1 cellular context compared by ENCODE assay signal in the genomic region with DNA sequence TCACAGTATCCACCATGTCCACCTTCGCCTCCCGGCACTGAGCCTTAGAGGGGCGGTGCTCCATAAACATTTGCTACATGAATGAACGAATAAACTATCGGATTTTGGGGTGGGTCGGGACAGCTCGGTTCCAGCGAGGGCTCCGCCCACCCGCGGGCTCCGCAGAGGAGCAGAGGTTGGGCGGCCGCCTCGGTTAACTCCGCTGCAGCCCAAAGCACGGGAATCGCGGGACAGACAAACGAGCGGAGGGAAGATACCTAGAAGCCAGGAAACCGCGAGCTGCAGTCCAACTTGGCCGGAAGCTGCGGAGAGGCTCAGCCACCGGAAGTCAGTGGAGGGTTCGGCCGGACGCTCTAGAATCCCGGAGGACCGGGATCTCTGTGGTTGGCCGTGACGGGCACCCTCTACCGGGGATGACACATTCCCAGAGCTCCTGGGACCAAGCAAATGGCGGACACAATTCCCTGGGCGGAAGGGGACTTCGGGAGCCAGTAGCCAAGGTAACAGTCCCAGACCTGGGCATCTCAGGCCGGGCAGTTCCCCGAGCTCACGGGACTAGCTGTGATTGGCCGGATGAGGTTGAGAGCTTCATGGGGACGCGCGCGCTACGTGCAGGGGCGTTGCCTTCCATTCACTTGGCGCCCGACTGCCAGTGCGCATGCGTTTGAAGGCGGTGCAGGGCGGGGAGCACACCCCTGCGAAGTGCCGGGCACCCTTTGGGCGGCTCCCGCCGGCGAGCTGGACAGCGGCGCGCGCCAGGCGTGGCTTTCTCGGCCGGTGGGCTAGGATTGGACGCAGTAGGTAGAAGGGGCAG.
TF ChIP-seq lines count a peak whose summit lies in the region.

No MANE protein-coding gene starts in this region.

TF ChIP-seq in HepG2, 621 proteins besides CTCF, POLR2A, EP300 and RAD21 (continued from another document and continues in another):
- TF ChIP-seq LBX2 (CRISPR knock-in tag; IDR thresholded peaks at IDR 0.05; ENCODE audit: borderline replicate concordance) (peak; percentile 63; the same call in 1 of the 2 replicates), IKZF1 (IDR thresholded peaks at IDR 0.05) (no peak), ZNF740 (CRISPR knock-in tag; IDR thresholded peaks at IDR 0.05) (no peak), ZNF510 (CRISPR knock-in tag; IDR thresholded peaks at IDR 0.05; ENCODE audit: low read depth) (peak; percentile 70; the same call in 1 of the 2 replicates), KLF13 (CRISPR knock-in tag; IDR thresholded peaks at IDR 0.05) (no peak), PAX8 (CRISPR knock-in tag; IDR thresholded peaks at IDR 0.05; ENCODE audit: borderline replicate concordance) (no peak), ZNF644 (CRISPR knock-in tag; IDR thresholded peaks at IDR 0.05; ENCODE audit: low read depth) (no peak), SALL1 (CRISPR knock-in tag; IDR thresholded peaks at IDR 0.05) (peak; percentile 58; the same call in 1 of the 2 replicates), SP4 (CRISPR knock-in tag; IDR thresholded peaks at IDR 0.05) (peak; percentile 92), ZNF333 (CRISPR knock-in tag; IDR thresholded peaks at IDR 0.05; ENCODE audit: borderline replicate concordance) (no peak), GLI4 (CRISPR knock-in tag; IDR thresholded peaks at IDR 0.05; ENCODE audit: borderline replicate concordance) (peak; percentile 62; the same call in 1 of the 2 replicates), BCL6 (CRISPR knock-in tag; IDR thresholded peaks at IDR 0.05) (no peak), ZNF101 (CRISPR knock-in tag; IDR thresholded peaks at IDR 0.05; ENCODE audit: borderline replicate concordance, low read depth) (peak; percentile 41; the same call in 1 of the 2 replicates), ZNF326 (CRISPR knock-in tag; IDR thresholded peaks at IDR 0.05; ENCODE audit: borderline replicate concordance) (no peak), ZNF24 (IDR thresholded peaks at IDR 0.05) (no peak), SAP130 (CRISPR knock-in tag; IDR thresholded peaks at IDR 0.05; ENCODE audit: low read depth) (peak; percentile 85), ZFYVE20 (CRISPR knock-in tag; IDR thresholded peaks at IDR 0.05; ENCODE audit: borderline replicate concordance, low read depth) (no peak), ZZZ3 (CRISPR knock-in tag; IDR thresholded peaks at IDR 0.05; ENCODE audit: borderline replicate concordance) (no peak; the same call in 1 of the 2 replicates), HOXA9 (CRISPR knock-in tag; IDR thresholded peaks at IDR 0.05; ENCODE audit: borderline replicate concordance) (no peak), XBP1 (CRISPR knock-in tag; IDR thresholded peaks at IDR 0.05) (peak; percentile 71; the same call in 1 of the 2 replicates), ZBTB42 (CRISPR knock-in tag; IDR thresholded peaks at IDR 0.05) (peak; percentile 78; the same call in 1 of the 2 replicates), ZNF292 (CRISPR knock-in tag; IDR thresholded peaks at IDR 0.05; ENCODE audit: borderline replicate concordance, low read depth) (no peak), FOXA3 (CRISPR knock-in tag; IDR thresholded peaks at IDR 0.05) (0 out of 2 replicates have a peak, but pooled peaks have one; percentile 17), LCORL (IDR thresholded peaks at IDR 0.05) (no peak), LCORL (CRISPR knock-in tag; IDR thresholded peaks at IDR 0.05) (no peak; the same call in none of the 2 replicates), NCOA1 (CRISPR knock-in tag; IDR thresholded peaks at IDR 0.05) (no peak), SRSF9 (IDR thresholded peaks at IDR 0.05; ENCODE audit: borderline replicate concordance, insufficient read depth, low read depth, low read length, poor library complexity, severe bottlenecking) (no peak), STAT6 (CRISPR knock-in tag; IDR thresholded peaks at IDR 0.05; ENCODE audit: borderline replicate concordance) (peak; percentile 89; the same call in 1 of the 2 replicates), PTBP1 (IDR thresholded peaks at IDR 0.05; ENCODE audit: low read depth, low read length, poor library complexity, severe bottlenecking) (no peak), SIX4 (CRISPR knock-in tag; IDR thresholded peaks at IDR 0.05) (no peak), PRPF4 (IDR thresholded peaks at IDR 0.05; ENCODE audit: low read depth, low read length, poor library complexity, severe bottlenecking) (no peak), NR2F6 (IDR thresholded peaks at IDR 0.05) (no peak), NR2F6 (CRISPR knock-in tag; IDR thresholded peaks at IDR 0.05) (no peak; the same call in 1 of the 2 replicates), BCLAF1 (IDR thresholded peaks at IDR 0.05) (no peak), NR1H2 (CRISPR knock-in tag; IDR thresholded peaks at IDR 0.05; ENCODE audit: borderline replicate concordance, low read depth) (no peak), TSC22D2 (CRISPR knock-in tag; IDR thresholded peaks at IDR 0.05; ENCODE audit: borderline replicate concordance) (no peak), ZNF253 (CRISPR knock-in tag; IDR thresholded peaks at IDR 0.05; ENCODE audit: borderline replicate concordance) (no peak), ARID4A (CRISPR knock-in tag; IDR thresholded peaks at IDR 0.05; ENCODE audit: borderline replicate concordance) (peak; percentile 84; the same call in 1 of the 2 replicates), PLRG1 (conservative IDR thresholded peaks at IDR 0.05) (no peak), MLLT10 (CRISPR knock-in tag; IDR thresholded peaks at IDR 0.05) (no peak), AHR (CRISPR knock-in tag; IDR thresholded peaks at IDR 0.05) (peak; percentile 76; the same call in 1 of the 2 replicates), NCOA2 (CRISPR knock-in tag; IDR thresholded peaks at IDR 0.05) (no peak), ZNF768 (CRISPR knock-in tag; IDR thresholded peaks at IDR 0.05) (no peak)
- TF ChIP-seq, protein P1, sequence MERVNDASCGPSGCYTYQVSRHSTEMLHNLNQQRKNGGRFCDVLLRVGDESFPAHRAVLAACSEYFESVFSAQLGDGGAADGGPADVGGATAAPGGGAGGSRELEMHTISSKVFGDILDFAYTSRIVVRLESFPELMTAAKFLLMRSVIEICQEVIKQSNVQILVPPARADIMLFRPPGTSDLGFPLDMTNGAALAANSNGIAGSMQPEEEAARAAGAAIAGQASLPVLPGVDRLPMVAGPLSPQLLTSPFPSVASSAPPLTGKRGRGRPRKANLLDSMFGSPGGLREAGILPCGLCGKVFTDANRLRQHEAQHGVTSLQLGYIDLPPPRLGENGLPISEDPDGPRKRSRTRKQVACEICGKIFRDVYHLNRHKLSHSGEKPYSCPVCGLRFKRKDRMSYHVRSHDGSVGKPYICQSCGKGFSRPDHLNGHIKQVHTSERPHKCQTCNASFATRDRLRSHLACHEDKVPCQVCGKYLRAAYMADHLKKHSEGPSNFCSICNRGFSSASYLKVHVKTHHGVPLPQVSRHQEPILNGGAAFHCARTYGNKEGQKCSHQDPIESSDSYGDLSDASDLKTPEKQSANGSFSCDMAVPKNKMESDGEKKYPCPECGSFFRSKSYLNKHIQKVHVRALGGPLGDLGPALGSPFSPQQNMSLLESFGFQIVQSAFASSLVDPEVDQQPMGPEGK (CRISPR knock-in tag; IDR thresholded peaks at IDR 0.05) = peak; percentile 48; the same call in 1 of the 2 replicates
- TF ChIP-seq, protein P2, sequence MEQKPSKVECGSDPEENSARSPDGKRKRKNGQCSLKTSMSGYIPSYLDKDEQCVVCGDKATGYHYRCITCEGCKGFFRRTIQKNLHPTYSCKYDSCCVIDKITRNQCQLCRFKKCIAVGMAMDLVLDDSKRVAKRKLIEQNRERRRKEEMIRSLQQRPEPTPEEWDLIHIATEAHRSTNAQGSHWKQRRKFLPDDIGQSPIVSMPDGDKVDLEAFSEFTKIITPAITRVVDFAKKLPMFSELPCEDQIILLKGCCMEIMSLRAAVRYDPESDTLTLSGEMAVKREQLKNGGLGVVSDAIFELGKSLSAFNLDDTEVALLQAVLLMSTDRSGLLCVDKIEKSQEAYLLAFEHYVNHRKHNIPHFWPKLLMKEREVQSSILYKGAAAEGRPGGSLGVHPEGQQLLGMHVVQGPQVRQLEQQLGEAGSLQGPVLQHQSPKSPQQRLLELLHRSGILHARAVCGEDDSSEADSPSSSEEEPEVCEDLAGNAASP (CRISPR knock-in tag; IDR thresholded peaks at IDR 0.05; ENCODE audit: borderline replicate concordance) = no peak; the same call in 1 of the 2 replicates
- TF ChIP-seq, protein P3, sequence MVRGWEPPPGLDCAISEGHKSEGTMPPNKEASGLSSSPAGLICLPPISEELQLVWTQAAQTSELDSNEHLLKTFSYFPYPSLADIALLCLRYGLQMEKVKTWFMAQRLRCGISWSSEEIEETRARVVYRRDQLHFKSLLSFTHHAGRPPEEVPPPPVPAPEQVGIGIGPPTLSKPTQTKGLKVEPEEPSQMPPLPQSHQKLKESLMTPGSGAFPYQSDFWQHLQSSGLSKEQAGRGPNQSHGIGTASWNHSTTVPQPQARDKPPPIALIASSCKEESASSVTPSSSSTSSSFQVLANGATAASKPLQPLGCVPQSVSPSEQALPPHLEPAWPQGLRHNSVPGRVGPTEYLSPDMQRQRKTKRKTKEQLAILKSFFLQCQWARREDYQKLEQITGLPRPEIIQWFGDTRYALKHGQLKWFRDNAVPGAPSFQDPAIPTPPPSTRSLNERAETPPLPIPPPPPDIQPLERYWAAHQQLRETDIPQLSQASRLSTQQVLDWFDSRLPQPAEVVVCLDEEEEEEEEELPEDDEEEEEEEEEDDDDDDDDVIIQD (CRISPR knock-in tag; IDR thresholded peaks at IDR 0.05; ENCODE audit: low read depth) = no peak
